In genomic region chr6:3811191-3811590, GRCh38 we compare ENCODE assay signal across 1 cellular context.
TF ChIP-seq lines count a peak whose summit lies in the region.

No MANE protein-coding gene starts in this region.

TF ChIP-seq in H1, 55 proteins besides CTCF, POLR2A, EP300 and RAD21:
- no peak for TF ChIP-seq BCL11A (IDR thresholded peaks at IDR 0.05; ENCODE audit: low read depth in 2 of 2, low read length in 2 of 2)
- no peak for TF ChIP-seq SP2 (IDR thresholded peaks at IDR 0.05; ENCODE audit: low read length)
- TF ChIP-seq CBX8 (IDR thresholded peaks at IDR 0.05; ENCODE audit: borderline replicate concordance, low read depth, low read length), result no peak
- TF ChIP-seq TAF1 (IDR thresholded peaks at IDR 0.05; ENCODE audit: low read depth, low read length), result no peak
- TF ChIP-seq SIN3A (conservative IDR thresholded peaks at IDR 0.05 in 1 of 2, IDR thresholded peaks at IDR 0.05 in 1 of 2; ENCODE audit: low read depth in 1 of 2, low read length in 2 of 2), result no peak
- no peak for TF ChIP-seq EGR1 (IDR thresholded peaks at IDR 0.05; ENCODE audit: borderline replicate concordance, low read depth, low read length)
- TF ChIP-seq SUZ12 (IDR thresholded peaks at IDR 0.05; ENCODE audit: low read length), result no peak
- no peak for TF ChIP-seq SAP30 (IDR thresholded peaks at IDR 0.05; ENCODE audit: insufficient read depth, insufficient replicate concordance, low read length)
- no peak for TF ChIP-seq YY1 (IDR thresholded peaks at IDR 0.05; ENCODE audit: low read depth, low read length)
- TF ChIP-seq MAX (IDR thresholded peaks at IDR 0.05), result no peak
- no peak for TF ChIP-seq FOSL1 (IDR thresholded peaks at IDR 0.05; ENCODE audit: insufficient read depth, low read depth, low read length)
- TF ChIP-seq BACH1 (IDR thresholded peaks at IDR 0.05; ENCODE audit: low read length), result no peak
- no peak for TF ChIP-seq HDAC2 (IDR thresholded peaks at IDR 0.05; ENCODE audit: borderline replicate concordance in 1 of 2, low read depth in 2 of 2, low read length in 2 of 2)
- TF ChIP-seq SIX5 (IDR thresholded peaks at IDR 0.05; ENCODE audit: low read depth, low read length), result no peak
